In genomic region chr1:205569411-205570172, GRCh38 we compare ENCODE assay signal across 10 cellular contexts.
DNase-seq lines count a peak whose midpoint lies in the region; ATAC-seq and TF ChIP-seq lines count a peak whose summit lies in the region.
"Had no signal": no experiment of that assay in that cellular context is flagged by ENCODE, and none has a peak within 500 bp of the region (broad histone marks: within the 10 kb centered on the region; RNA-seq: fewer than 3 reads in every experiment).

No MANE protein-coding gene starts in this region.

- no peaks in the 10 kb centered on the region for H3K36me3 Mint-ChIP-seq in activated B cell treated with CpG ODN at 0.5 μM for 24 hours (ENCODE audit: low read depth)

- no peaks in the 10 kb centered on the region for H3K36me3 ChIP-seq in HCT116 (ENCODE audit: control insufficient read depth in 1 of 2, insufficient read depth in 2 of 2, low read length in 2 of 2)
- no peaks in the 10 kb centered on the region for H3K36me3 ChIP-seq in smooth muscle cell (ENCODE audit: low read depth)
- H3K36me3 ChIP-seq: spleen had no signal

- ATAC-seq in HCT116 (no peak), activated B cell treated with CpG ODN at 0.5 μM for 24 hours (ENCODE audit: low read depth) (no peak), left colon (peak; percentile 14), GM18519 (IDR thresholded peaks at IDR 0.05; ENCODE audit: low FRiP score, unreplicated experiment) (no peak)

- no peak for TF ChIP-seq POLR2A in HCT116 (IDR thresholded peaks at IDR 0.05; ENCODE audit: borderline replicate concordance, extremely low read depth, insufficient read depth, insufficient read length)

- peak overlapping the region; percentile 41 for H3K4me3 Mint-ChIP-seq in activated B cell treated with CpG ODN at 0.5 μM for 24 hours

- no peaks in the 10 kb centered on the region for H3K9me3 Mint-ChIP-seq in activated B cell treated with CpG ODN at 0.5 μM for 24 hours

- H4K20me1 ChIP-seq in HCT116 (ENCODE audit: insufficient read depth), result no peaks in the 10 kb centered on the region
- no peaks in the 10 kb centered on the region for H4K20me1 ChIP-seq in smooth muscle cell (ENCODE audit: low read depth)

- no peak overlapping the region for H3K4me3 ChIP-seq in HCT116 (replicated peaks in 1 of 2; ENCODE audit: low read depth in 1 of 2, low read length in 2 of 2)
- no peak overlapping the region for H3K4me3 ChIP-seq in smooth muscle cell

- no peaks in the 10 kb centered on the region for H3K4me1 ChIP-seq in HCT116 (ENCODE audit: control insufficient read depth in 1 of 2, insufficient read depth in 2 of 2, low read length in 2 of 2)
- H3K4me1 ChIP-seq in smooth muscle cell (ENCODE audit: low read depth), result no peaks in the 10 kb centered on the region

- H3K79me2 ChIP-seq in HCT116 (ENCODE audit: insufficient read depth, low read length) (no peaks in the 10 kb centered on the region), smooth muscle cell (ENCODE audit: low read depth) (no peaks in the 10 kb centered on the region)

- H2AFZ ChIP-seq in HCT116 (ENCODE audit: low read depth, low read length, poor library complexity, severe bottlenecking) (no peak overlapping the region), smooth muscle cell (ENCODE audit: low read depth) (no peak overlapping the region)

- H3K4me2 ChIP-seq in HCT116 (ENCODE audit: low read length) (peak overlapping the region; percentile 12; the same call in 1 of the 2 replicates), smooth muscle cell (peak overlapping the region; percentile 74)

- no peak overlapping the region for H3K9ac ChIP-seq in HCT116 (ENCODE audit: low read length)
- H3K9ac ChIP-seq in smooth muscle cell (ENCODE audit: low read depth), result no peak overlapping the region

- TF ChIP-seq CTCF in HCT116 (IDR thresholded peaks at IDR 0.05 in 2 of 3, conservative IDR thresholded peaks at IDR 0.05 in 1 of 3; ENCODE audit: borderline replicate concordance in 1 of 3, insufficient read depth in 1 of 3, low read depth in 2 of 3, low read length in 2 of 3), result no peak
- no peak for TF ChIP-seq CTCF in activated B cell treated with CpG ODN at 0.5 μM for 24 hours (IDR thresholded peaks at IDR 0.05)
- no peak for TF ChIP-seq CTCF in smooth muscle cell (IDR thresholded peaks at IDR 0.05; ENCODE audit: borderline replicate concordance, insufficient read depth, poor library complexity, severe bottlenecking)

- H3K27me3 ChIP-seq in HCT116 (ENCODE audit: insufficient read depth, low read length), result no peaks in the 10 kb centered on the region
- H3K27me3 ChIP-seq in smooth muscle cell (ENCODE audit: low read depth), result peaks cover 94% of the 10 kb centered on the region

- no peak overlapping the region for H3K27ac Mint-ChIP-seq in activated B cell treated with CpG ODN at 0.5 μM for 24 hours

- no peak for TF ChIP-seq RAD21 in HCT116 (IDR thresholded peaks at IDR 0.05; ENCODE audit: low read depth)

- no peaks in the 10 kb centered on the region for H3K9me2 ChIP-seq in HCT116 (ENCODE audit: insufficient read depth)

- CTCF ChIA-PET in HCT116 (lab: Charles Lee), result no interaction called here
- CTCF ChIA-PET in activated B cell treated with CpG ODN at 0.5 μM for 24 hours (lab: Charles Lee), result interaction anchor here (1.0 to 1.6 kb wide), 5 partner anchors 23 to 63 kb away, joined by 3 to 4 read pairs (median 3); partner anchors contain the start of gene ELK4

- POLR2A ChIA-PET in HCT116 (lab: Charles Lee) (no interaction called here), activated B cell treated with CpG ODN at 0.5 μM for 24 hours (lab: Charles Lee) (interaction anchor here (0.6 kb wide), 1 partner anchor 36 kb away, joined by 3 read pairs; no protein-coding TSS in a partner anchor)

- 30% methylated on average over 17 of the region's 22 CpGs for WGBS in smooth muscle cell (ENCODE audit: low lambda C conversion rate)

- H3K9me3 ChIP-seq in HCT116 (ENCODE audit: control insufficient read depth in 1 of 2, insufficient read depth in 1 of 2, low read depth in 1 of 2, low read length in 2 of 2) (no peaks in the 10 kb centered on the region), smooth muscle cell (replicated peaks; ENCODE audit: low read depth) (no peaks in the 10 kb centered on the region)
- H3K9me3 ChIP-seq: spleen had no signal

- H3K4me1 Mint-ChIP-seq in activated B cell treated with CpG ODN at 0.5 μM for 24 hours, result peaks cover 6% of the 10 kb centered on the region

- DNase-seq in HCT116 (ENCODE audit: low read depth, low spot score) (no peak), activated B cell treated with CpG ODN at 0.5 μM for 24 hours (no peak), left colon (peak in 1 of 2 donors; percentile 33), smooth muscle cell (lab: John Stamatoyannopoulos, UW; ENCODE audit: unreplicated experiment) (no peak), NCI-H2081 (lab: John Stamatoyannopoulos, UW) (no peak), T-helper 1 cell (no peak)
- DNase-seq: EL, NCI-H1092, spleen had no signal

- intact Hi-C loops in HCT116 (cut with micrococcal nuclease) (no loop called here), activated B cell treated with CpG ODN at 0.5 μM for 24 hours (cut with micrococcal nuclease) (loop anchor here (5.0 kb wide), 1 partner anchor 42 kb away; no protein-coding TSS in a partner anchor), left colon (cut with DNase I, micrococcal nuclease) (no loop called here)

- H3K27me3 Mint-ChIP-seq in activated B cell treated with CpG ODN at 0.5 μM for 24 hours, result peaks cover 42% of the 10 kb centered on the region

- RAD21 ChIA-PET in HCT116 (lab: Charles Lee; ENCODE audit: low non-redundant PET in 1 of 2, low total read pairs in 2 of 2, uncharacterized antibody in 2 of 2, unreplicated experiment in 2 of 2), result no interaction called here

- H3F3A ChIP-seq in smooth muscle cell (ENCODE audit: low read depth), result no peaks in the 10 kb centered on the region

- H3K27ac ChIP-seq in HCT116 (ENCODE audit: low read depth, low read length), result no peak overlapping the region
- H3K27ac ChIP-seq in smooth muscle cell (ENCODE audit: low read depth), result no peak overlapping the region
- H3K27ac ChIP-seq: spleen had no signal

- no TSS peak for BruUV-seq in HCT116 (replicated peaks; lab: Mats Ljungman, UMichigan)

TF ChIP-seq in HCT116, 20 proteins besides CTCF, POLR2A, EP300 and RAD21:
- no peak for TF ChIP-seq FOSL1 (IDR thresholded peaks at IDR 0.05; ENCODE audit: low read depth)
- TF ChIP-seq ZNF274 (IDR thresholded peaks at IDR 0.05; ENCODE audit: low read depth, low read length), result no peak
- TF ChIP-seq SP1 (IDR thresholded peaks at IDR 0.05; ENCODE audit: low read depth), result no peak
- TF ChIP-seq POLR2AphosphoS5 (IDR thresholded peaks at IDR 0.05; ENCODE audit: low read depth, low read length), result no peak
- TF ChIP-seq SRF (IDR thresholded peaks at IDR 0.05; ENCODE audit: low read depth), result no peak
TF ChIP-seq in HCT116: peak in this region for 0.
